Comparison of ENCODE assay signal across 24 cellular contexts in the genomic region with DNA sequence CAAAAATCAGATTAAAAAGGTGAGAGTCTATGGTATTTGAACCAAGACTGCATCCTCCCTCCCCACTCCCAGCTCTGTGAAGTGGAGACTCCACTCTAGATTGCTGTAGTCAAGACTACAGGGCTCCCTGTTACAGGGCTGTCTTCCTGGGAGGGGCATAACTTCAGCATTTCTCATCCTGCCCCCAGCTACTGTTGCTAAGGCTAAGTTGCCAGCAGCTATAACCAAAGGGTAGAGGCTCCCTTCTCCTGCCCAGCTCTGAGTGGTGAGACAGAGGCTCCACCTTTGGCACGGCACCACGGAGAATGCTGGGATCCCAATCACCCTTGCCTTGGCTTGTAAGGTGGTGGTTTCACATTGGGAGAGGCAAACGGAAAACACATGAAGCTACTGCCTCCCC. TPM values are rescaled to one million over a fixed set of nuclear protein-coding genes. Genes with fewer than 3 reads are reported as not detected.
A peak's percentile ranks its signal among the peaks of the same experiment; 100 is the strongest.
DNase-seq lines count a peak whose midpoint lies in the region; ATAC-seq, FAIRE-seq and TF ChIP-seq lines count a peak whose summit lies in the region.
"Had no signal": no experiment of that assay in that cellular context is flagged by ENCODE, and none has a peak within 500 bp of the region (broad histone marks: within the 10 kb centered on the region; RNA-seq: fewer than 3 reads in every experiment).

No MANE protein-coding gene starts in this region.

- H2AFZ ChIP-seq in IMR-90 (replicated peaks; ENCODE audit: low read length, poor library complexity) (no peak overlapping the region), H1 (ENCODE audit: low read length) (peak overlapping the region; percentile 64), neuronal stem cell (ENCODE audit: low read length) (no peak overlapping the region)
- H2AFZ ChIP-seq: neural progenitor cell had no signal

- WGBS in IMR-90 (ENCODE audit: extremely low coverage in 2 of 2, insufficient read length in 1 of 2), 2 experiments: no CpG with 5 or more reads among the region's 3 CpGs
- 82% methylated on average over 3 of the region's 3 CpGs; no CpG with 5 or more reads in 1 of the 2 experiments for WGBS in H1 (ENCODE audit: extremely low coverage in 1 of 2, insufficient coverage in 1 of 2, insufficient read length in 1 of 2, insufficient replicate concordance in 2 of 2, low coverage in 1 of 2, low lambda C conversion rate in 2 of 2, missing lambda C conversion rate in 1 of 2), 2 experiments
- no CpG with 5 or more reads among the region's 3 CpGs for WGBS in neuronal stem cell (ENCODE audit: extremely low coverage in 2 of 2, insufficient read length in 2 of 2, insufficient replicate concordance in 1 of 2), 2 donors

- H3K4me1 ChIP-seq in BLaER1 (peaks cover 29% of the 10 kb centered on the region), IMR-90 (ENCODE audit: control insufficient read depth, insufficient read depth, low read length) (no peaks in the 10 kb centered on the region), H1 (replicated peaks in 1 of 4; ENCODE audit: control insufficient read depth in 3 of 4, insufficient read depth in 4 of 4, low read length in 3 of 4) (no peaks in the 10 kb centered on the region), neuronal stem cell (ENCODE audit: control insufficient read depth in 2 of 2, insufficient read depth in 1 of 2, low read depth in 1 of 2, low read length in 2 of 2) (no peaks in the 10 kb centered on the region)
- no peaks in the 10 kb centered on the region for H3K4me1 ChIP-seq in CD8-positive, alpha-beta T cell (ENCODE audit: insufficient read depth, low read length)
- H3K4me1 ChIP-seq in effector memory CD4-positive, alpha-beta T cell (ENCODE audit: control insufficient read depth, insufficient read depth, low read length, poor library complexity, severe bottlenecking): no peaks in the 10 kb centered on the region
- H3K4me1 ChIP-seq: adrenal gland, neural progenitor cell, Peyer's patch, upper lobe of right lung had no signal

- intact Hi-C loops in IMR-90 (cut with micrococcal nuclease): no loop called here
- intact Hi-C loops in CD8-positive, alpha-beta T cell (cut with DNase I, micrococcal nuclease): loop anchor here in 1 of 2 experiments (5.0 kb wide), 1 partner anchor 39 kb away; a partner anchor contains a TSS

- POLR2A ChIA-PET in IMR-90 (lab: Charles Lee; ENCODE audit: unreplicated experiment) (no interaction called here), H1 (lab: Charles Lee; ENCODE audit: partially characterized antibody) (no interaction called here)
- POLR2A ChIA-PET in CD8-positive, alpha-beta T cell (lab: Charles Lee): interaction anchor here (0.5 to 1.4 kb wide), 4 partner anchors 13 to 617 kb away, joined by 3 to 4 read pairs (median 3); a partner anchor contains a TSS

- BruUV-seq in IMR-90 (replicated peaks; lab: Mats Ljungman, UMichigan): no TSS peak

- H3K18ac ChIP-seq in IMR-90 (ENCODE audit: low read depth, low read length) (no peak overlapping the region), H1 (ENCODE audit: extremely low read depth, low read length) (no peak overlapping the region), neuronal stem cell (ENCODE audit: low read length) (peak overlapping the region; percentile 72)

- H4K91ac ChIP-seq in IMR-90 (ENCODE audit: insufficient read depth, low read depth, low read length): no peak overlapping the region
- no peak overlapping the region for H4K91ac ChIP-seq in H1 (replicated peaks; ENCODE audit: insufficient read length, low read length)
- no peak overlapping the region for H4K91ac ChIP-seq in neuronal stem cell (ENCODE audit: low read depth, low read length, poor library complexity)

- H2AK5ac ChIP-seq in IMR-90 (ENCODE audit: low read depth, low read length): no peak overlapping the region
- no peak overlapping the region for H2AK5ac ChIP-seq in H1 (ENCODE audit: low read depth, low read length)
- no peak overlapping the region for H2AK5ac ChIP-seq in neuronal stem cell (ENCODE audit: low read depth, low read length)

- H3K36me3 ChIP-seq in BLaER1: no peaks in the 10 kb centered on the region
- no peaks in the 10 kb centered on the region for H3K36me3 ChIP-seq in IMR-90 (ENCODE audit: control insufficient read depth, insufficient read depth, low read length)
- no peaks in the 10 kb centered on the region for H3K36me3 ChIP-seq in H1 (ENCODE audit: control insufficient read depth in 2 of 4, insufficient read depth in 4 of 4, low read length in 3 of 4)
- H3K36me3 ChIP-seq in neuronal stem cell (replicated peaks in 1 of 2; ENCODE audit: control insufficient read depth in 2 of 2, insufficient read depth in 2 of 2, low read length in 2 of 2): no peaks in the 10 kb centered on the region
- H3K36me3 ChIP-seq in CD8-positive, alpha-beta T cell (ENCODE audit: insufficient read depth, low read length): no peaks in the 10 kb centered on the region
- no peaks in the 10 kb centered on the region for H3K36me3 ChIP-seq in effector memory CD4-positive, alpha-beta T cell (ENCODE audit: control insufficient read depth, insufficient read depth, low read length)
- H3K36me3 ChIP-seq: adrenal gland, neural progenitor cell, Peyer's patch, upper lobe of right lung had no signal

- no peak for TF ChIP-seq RAD21 in IMR-90 (IDR thresholded peaks at IDR 0.05; ENCODE audit: low read length)
- TF ChIP-seq RAD21 in H1 (IDR thresholded peaks at IDR 0.05 in 1 of 2, conservative IDR thresholded peaks at IDR 0.05 in 1 of 2; ENCODE audit: low read depth in 2 of 2, low read length in 2 of 2): no peak

- dilution Hi-C loops in IMR-90 (cut with HindIII; ENCODE audit: low sequenced_read_pairs, unreplicated experiment): no loop called here

- no peak overlapping the region for H4K5ac ChIP-seq in IMR-90 (ENCODE audit: low read depth, low read length)
- H4K5ac ChIP-seq in H1 (ENCODE audit: insufficient read length, low read depth, low read length): no peak overlapping the region

- no peak for TF ChIP-seq EP300 in H1 (IDR thresholded peaks at IDR 0.05; ENCODE audit: borderline replicate concordance in 1 of 2, low read depth in 2 of 2, low read length in 2 of 2)

- H3K79me2 ChIP-seq in H1 (ENCODE audit: control insufficient read depth in 1 of 2, insufficient read depth in 2 of 2, low read length in 2 of 2): no peaks in the 10 kb centered on the region

- H3K4me3 ChIP-seq in BLaER1 (no peak overlapping the region), IMR-90 (ENCODE audit: insufficient read depth, low read depth, low read length) (no peak overlapping the region), H1 (ENCODE audit: extremely low read depth in 1 of 4, insufficient read depth in 2 of 4, low read depth in 3 of 4, low read length in 4 of 4) (no peak overlapping the region), neuronal stem cell (ENCODE audit: low read length in 2 of 2) (no peak overlapping the region)
- H3K4me3 ChIP-seq in CD8-positive, alpha-beta T cell (ENCODE audit: low read depth, low read length): no peak overlapping the region
- H3K4me3 ChIP-seq in effector memory CD4-positive, alpha-beta T cell (ENCODE audit: insufficient read depth, low read depth, low read length, poor library complexity, severe bottlenecking): no peak overlapping the region
- H3K4me3 ChIP-seq: adrenal gland, coronary artery, GM12878, neural progenitor cell, Peyer's patch, upper lobe of right lung had no signal

- H3K27ac Mint-ChIP-seq in CD8-positive, alpha-beta T cell: no peak overlapping the region
- H3K27ac Mint-ChIP-seq: activated B cell treated with CpG ODN at 0.5 μM for 24 hours; activated CD8-positive, alpha-beta T cell treated with anti-CD3 and anti-CD28 coated beads, Interleukin-2, amount 10 ng/mL, durations not matched to agents 7 days and 5 days; neural progenitor cell; progenitor cell of endocrine pancreas; T-helper 2 cell treated with Interferon-gamma antibody and Interleukin-4, amounts not matched to agents 5 μg/mL and 100 μg/mL, for 36 hours had no signal

- no peaks in the 10 kb centered on the region for H3K9me3 ChIP-seq in BLaER1
- H3K9me3 ChIP-seq in IMR-90 (ENCODE audit: control insufficient read depth, insufficient read depth, low read length): no peaks in the 10 kb centered on the region
- no peaks in the 10 kb centered on the region for H3K9me3 ChIP-seq in H1 (ENCODE audit: insufficient read depth in 2 of 2, low read depth in 1 of 2, low read length in 1 of 2)
- H3K9me3 ChIP-seq in neuronal stem cell (replicated peaks in 1 of 2; ENCODE audit: control insufficient read depth in 2 of 2, insufficient read depth in 1 of 2, low read depth in 1 of 2, low read length in 2 of 2): peaks cover 0 to 3% of the 10 kb centered on the region in 2 donors
- no peaks in the 10 kb centered on the region for H3K9me3 ChIP-seq in CD8-positive, alpha-beta T cell (ENCODE audit: low read length)
- no peaks in the 10 kb centered on the region for H3K9me3 ChIP-seq in effector memory CD4-positive, alpha-beta T cell (ENCODE audit: control insufficient read depth, low read length)
- H3K9me3 ChIP-seq: adrenal gland, Peyer's patch, upper lobe of right lung had no signal

- no peak overlapping the region for H2BK12ac ChIP-seq in H1 (ENCODE audit: low read depth, low read length)
- no peak overlapping the region for H2BK12ac ChIP-seq in neuronal stem cell (ENCODE audit: low read length)

- DNase-seq in IMR-90 (no peak), H1 (ENCODE audit: low read depth in 1 of 2, low spot score in 2 of 2) (no peak), neuronal stem cell (ENCODE audit: low spot score) (no peak), RKO (ENCODE audit: low spot score) (no peak)
- DNase-seq in CD8-positive, alpha-beta T cell: no peak
- DNase-seq in effector memory CD4-positive, alpha-beta T cell: no peak
- DNase-seq: activated B cell treated with CpG ODN at 0.5 μM for 24 hours; activated CD8-positive, alpha-beta T cell treated with anti-CD3 and anti-CD28 coated beads, Interleukin-2, amount 10 ng/mL, durations not matched to agents 7 days and 5 days; adrenal gland; CD8-positive, alpha-beta memory T cell; Kasumi-1; NCI-H1105; NCI-H2029 treated with DMSO at 0.1 percent for 48 hours; Peyer's patch; upper lobe of right lung had no signal

- H2BK20ac ChIP-seq in IMR-90 (ENCODE audit: low read depth, low read length): no peak overlapping the region
- no peak overlapping the region for H2BK20ac ChIP-seq in H1 (ENCODE audit: low read length)

- in situ Hi-C loops in IMR-90 (cut with MboI; ENCODE audit: low sequenced_read_pairs): no loop called here

- H3K56ac ChIP-seq in IMR-90 (ENCODE audit: extremely low read depth, insufficient read depth, low read length) (no peak overlapping the region), H1 (replicated peaks; ENCODE audit: insufficient read length, low read depth, low read length) (no peak overlapping the region)

- H3K4me2 ChIP-seq in BLaER1 (peak overlapping the region; percentile 38), IMR-90 (ENCODE audit: low read depth, low read length) (no peak overlapping the region), H1 (ENCODE audit: insufficient read depth in 1 of 2, low read depth in 2 of 2, low read length in 2 of 2) (no peak overlapping the region), neuronal stem cell (ENCODE audit: insufficient read depth, low read length, poor library complexity, severe bottlenecking) (no peak overlapping the region)
- H3K4me2 ChIP-seq: neural progenitor cell had no signal

- H4K8ac ChIP-seq in IMR-90 (ENCODE audit: low read depth in 2 of 2, low read length in 2 of 2): no peak overlapping the region
- H4K8ac ChIP-seq in H1 (ENCODE audit: extremely low read depth, insufficient read depth, low read length): no peak overlapping the region
- H4K8ac ChIP-seq in neuronal stem cell (ENCODE audit: low read depth, low read length): no peak overlapping the region

- H3K4me3 Mint-ChIP-seq in CD8-positive, alpha-beta T cell: no peak overlapping the region
- H3K4me3 Mint-ChIP-seq: activated B cell treated with CpG ODN at 0.5 μM for 24 hours; activated CD8-positive, alpha-beta T cell treated with anti-CD3 and anti-CD28 coated beads, Interleukin-2, amount 10 ng/mL, durations not matched to agents 7 days and 5 days; CD8-positive, alpha-beta memory T cell; T-helper 2 cell treated with Interferon-gamma antibody and Interleukin-4, amounts not matched to agents 5 μg/mL and 100 μg/mL, for 36 hours had no signal

- H3K79me1 ChIP-seq in IMR-90 (ENCODE audit: low read depth in 1 of 2, low read length in 2 of 2) (no peaks in the 10 kb centered on the region), H1 (ENCODE audit: low read depth, low read length) (no peaks in the 10 kb centered on the region), neuronal stem cell (ENCODE audit: low read depth, low read length) (no peaks in the 10 kb centered on the region)

- H3K23me2 ChIP-seq in H1 (ENCODE audit: low read depth, low read length): no peaks in the 10 kb centered on the region; the same call in 1 of the 2 replicates

- H4K20me1 ChIP-seq in BLaER1 (no peaks in the 10 kb centered on the region), IMR-90 (ENCODE audit: insufficient read depth, low read length) (no peaks in the 10 kb centered on the region), H1 (replicated peaks in 1 of 2; ENCODE audit: control insufficient read depth in 1 of 2, insufficient read depth in 2 of 2, low read length in 2 of 2) (no peaks in the 10 kb centered on the region)

- H2BK15ac ChIP-seq in IMR-90 (ENCODE audit: low read depth, low read length) (no peak overlapping the region), H1 (ENCODE audit: low read length) (no peak overlapping the region), neuronal stem cell (ENCODE audit: low read length) (no peak overlapping the region)

- TF ChIP-seq CTCF in IMR-90 (conservative IDR thresholded peaks at IDR 0.05; ENCODE audit: low read depth, low read length) (no peak), H1 (IDR thresholded peaks at IDR 0.05; ENCODE audit: control extremely low read depth in 1 of 3, insufficient read depth in 1 of 3, low read depth in 1 of 3, low read length in 3 of 3) (no peak)
- no peak for TF ChIP-seq CTCF in CD8-positive, alpha-beta T cell (IDR thresholded peaks at IDR 0.05)

- no peaks in the 10 kb centered on the region for H3K9me3 Mint-ChIP-seq in CD8-positive, alpha-beta T cell
- H3K9me3 Mint-ChIP-seq: activated B cell treated with CpG ODN at 0.5 μM for 24 hours; CD8-positive, alpha-beta memory T cell; neural progenitor cell; T-helper 2 cell treated with Interferon-gamma antibody and Interleukin-4, amounts not matched to agents 5 μg/mL and 100 μg/mL, for 36 hours had no signal

- H3K14ac ChIP-seq in IMR-90 (replicated peaks; ENCODE audit: low read depth, low read length) (no peak overlapping the region), H1 (ENCODE audit: insufficient read length) (no peak overlapping the region), neuronal stem cell (ENCODE audit: low read length) (no peak overlapping the region)

- ATAC-seq in IMR-90 (ENCODE audit: low read depth) (no peak), GM21526 (IDR thresholded peaks at IDR 0.05; ENCODE audit: low FRiP score, unreplicated experiment) (no peak)
- ATAC-seq in CD8-positive, alpha-beta T cell: no peak
- ATAC-seq: activated CD8-positive, alpha-beta T cell treated with anti-CD3 and anti-CD28 coated beads, Interleukin-2, amount 10 ng/mL, durations not matched to agents 7 days and 5 days; GM12878; SK-N-SH treated with all-trans-retinoic acid at 6 μM for 48 hours; upper lobe of right lung had no signal

- no peaks in the 10 kb centered on the region for H3K9me1 ChIP-seq in IMR-90 (ENCODE audit: insufficient read depth, low read length)

- H3K23ac ChIP-seq in IMR-90 (ENCODE audit: low read depth, low read length) (no peak overlapping the region), H1 (ENCODE audit: insufficient read length) (no peak overlapping the region), neuronal stem cell (ENCODE audit: low read depth, low read length, poor library complexity) (no peak overlapping the region)

- H3K27me3 ChIP-seq in BLaER1 (no peaks in the 10 kb centered on the region), IMR-90 (ENCODE audit: control insufficient read depth, insufficient read depth, low read length) (peaks cover 7% of the 10 kb centered on the region), H1 (replicated peaks in 1 of 4; ENCODE audit: control insufficient read depth in 3 of 4, extremely low read depth in 1 of 4, insufficient read depth in 3 of 4, low read length in 3 of 4) (no peaks in the 10 kb centered on the region), neuronal stem cell (ENCODE audit: control insufficient read depth in 3 of 3, insufficient read depth in 3 of 3, low read depth in 1 of 3, low read length in 3 of 3) (no peaks in the 10 kb centered on the region)
- H3K27me3 ChIP-seq in CD8-positive, alpha-beta T cell (ENCODE audit: insufficient read depth, low read length): no peaks in the 10 kb centered on the region
- H3K27me3 ChIP-seq in effector memory CD4-positive, alpha-beta T cell (replicated peaks; ENCODE audit: control insufficient read depth, insufficient read depth, low read length, poor library complexity, severe bottlenecking): no peaks in the 10 kb centered on the region
- H3K27me3 ChIP-seq: adrenal gland, neural progenitor cell, Peyer's patch, upper lobe of right lung had no signal

- no peak for FAIRE-seq in H1 (lab: Jason Lieb, UNC)
- FAIRE-seq: endometrium, GM12878 had no signal

- H3K4ac ChIP-seq in IMR-90 (ENCODE audit: low read depth, low read length): no peak overlapping the region
- no peak overlapping the region for H3K4ac ChIP-seq in H1 (replicated peaks; ENCODE audit: insufficient read length, low read depth, low read length)
- H3K4ac ChIP-seq in neuronal stem cell (ENCODE audit: low read length): no peak overlapping the region

- CTCF ChIA-PET in IMR-90 (lab: Yijun Ruan, JAX): interaction anchor here (1.0 kb wide), 1 partner anchor 18 kb away, joined by 5 read pairs; no protein-coding TSS in a partner anchor
- CTCF ChIA-PET in H1 (lab: Charles Lee; ENCODE audit: partially characterized antibody): interaction anchor here (0.7 to 1.6 kb wide), 4 partner anchors 21 to 66 kb away, joined by 3 to 4 read pairs (median 3); no protein-coding TSS in a partner anchor
- CTCF ChIA-PET in CD8-positive, alpha-beta T cell (lab: Charles Lee): interaction anchor here (0.9 to 1.3 kb wide), 2 partner anchors 41 to 145 kb away, joined by 3 read pairs; a partner anchor contains a TSS

- no peak overlapping the region for H2BK5ac ChIP-seq in IMR-90 (ENCODE audit: low read depth, low read length, poor library complexity, severe bottlenecking)
- 0 out of 2 replicates have a peak overlapping the region, but pooled peaks have one; percentile 18 for H2BK5ac ChIP-seq in H1 (ENCODE audit: low read depth, low read length)
- no peak overlapping the region for H2BK5ac ChIP-seq in neuronal stem cell (ENCODE audit: low read length)

- H3K9ac ChIP-seq in BLaER1 (no peak overlapping the region), IMR-90 (ENCODE audit: low read depth, low read length) (no peak overlapping the region), H1 (replicated peaks in 1 of 4; ENCODE audit: extremely low read depth in 1 of 4, low read depth in 3 of 4, low read length in 3 of 4) (no peak overlapping the region), neuronal stem cell (ENCODE audit: low read depth, low read length, poor library complexity) (no peak overlapping the region)
- H3K9ac ChIP-seq: neural progenitor cell had no signal

- peaks cover 20% of the 10 kb centered on the region for H3K4me1 Mint-ChIP-seq in CD8-positive, alpha-beta T cell (ENCODE audit: low read depth)
- H3K4me1 Mint-ChIP-seq: activated B cell treated with CpG ODN at 0.5 μM for 24 hours had no signal

- no peaks in the 10 kb centered on the region for H3K27me3 Mint-ChIP-seq in CD8-positive, alpha-beta T cell (ENCODE audit: low read depth)
- H3K27me3 Mint-ChIP-seq: progenitor cell of endocrine pancreas had no signal

- TF ChIP-seq POLR2A in IMR-90 (IDR thresholded peaks at IDR 0.05; ENCODE audit: low read depth, low read length) (no peak), H1 (IDR thresholded peaks at IDR 0.05; ENCODE audit: control extremely low read depth in 1 of 2, low read depth in 2 of 2, low read length in 2 of 2) (no peak)

- H3K27ac ChIP-seq in BLaER1: no peak overlapping the region
- H3K27ac ChIP-seq in IMR-90 (ENCODE audit: insufficient read depth, low read length): no peak overlapping the region
- no peak overlapping the region for H3K27ac ChIP-seq in H1 (ENCODE audit: low read depth, low read length)
- H3K27ac ChIP-seq in neuronal stem cell (replicated peaks; ENCODE audit: low read length): no peak overlapping the region
- no peak overlapping the region for H3K27ac ChIP-seq in CD8-positive, alpha-beta T cell (ENCODE audit: low read depth, low read length)
- H3K27ac ChIP-seq in effector memory CD4-positive, alpha-beta T cell (ENCODE audit: insufficient read depth, low read length, poor library complexity, severe bottlenecking): no peak overlapping the region
- H3K27ac ChIP-seq: adrenal gland, coronary artery, neural progenitor cell, Peyer's patch, upper lobe of right lung had no signal

- no peak overlapping the region for H2BK120ac ChIP-seq in IMR-90 (ENCODE audit: low read depth, low read length)
- H2BK120ac ChIP-seq in H1 (replicated peaks; ENCODE audit: low read depth, low read length): no peak overlapping the region
- H2BK120ac ChIP-seq in neuronal stem cell (ENCODE audit: low read depth, low read length): no peak overlapping the region

- H3K36me3 Mint-ChIP-seq in CD8-positive, alpha-beta T cell: no peaks in the 10 kb centered on the region
- H3K36me3 Mint-ChIP-seq: CD8-positive, alpha-beta memory T cell; neural progenitor cell had no signal

- peak overlapping the region; percentile 28 for H2AK9ac ChIP-seq in IMR-90 (replicated peaks; ENCODE audit: low read depth, low read length, poor library complexity)

RNA-seq across cellular contexts. Expression of a gene that starts 39.2 kb away (rescaled TPM):
- total RNA-seq in IMR-90 (2012; rRNA removed): 1.8 and 2.5 TPM in 2 replicates
- polyA plus RNA-seq in IMR-90 (2012; rRNA removed) (0.39 and 0.46 TPM in 2 replicates), H1 (2011; rRNA removed) (0.61 and 1.1 TPM in 2 replicates)
- 0.04 and 0.05 TPM in 2 replicates for polyA plus RNA-seq in IMR-90 (2012; cell fraction: cytosol; rRNA removed)
- polyA plus RNA-seq in IMR-90 (2012; cell fraction: nucleus; rRNA removed; ENCODE audit: low replicate concordance): 0.05 and 0.91 TPM in 2 replicates
- 14.4 and 14.5 TPM in 2 replicates for total RNA-seq in H1 (2021; fragmentation: NEBNext Ultra II Directional; extraction: Animal tissue kit (Norgen Biotek cat#: 25700))
- polyA plus RNA-seq in H1 (2011; cell fraction: cytosol; rRNA removed): 1.3 TPM
- 0.68 TPM for polyA plus RNA-seq in H1 (2011; cell fraction: nucleus; rRNA removed)
- polyA plus RNA-seq in H1 (2012, experiment 1 of 2): 0.99 to 4.2 TPM (median 2.0 TPM) in 4 replicates
- polyA plus RNA-seq in H1 (2012, experiment 2 of 2): 0.47 TPM
- polyA plus RNA-seq in H1 (2013, experiment 1 of 2): 7.1 TPM
- 7.8 TPM for polyA plus RNA-seq in H1 (2013, experiment 2 of 2)
- 2.9 and 4.3 TPM in 2 replicates for polyA minus RNA-seq in H1 (2011; rRNA and poly(A)+ RNA removed)
- 2.6 TPM for polyA minus RNA-seq in H1 (2011; cell fraction: cytosol; rRNA and poly(A)+ RNA removed)
- 4.6 TPM for polyA minus RNA-seq in H1 (2011; cell fraction: nucleus; rRNA and poly(A)+ RNA removed)
- 0.36 TPM for polyA plus RNA-seq in neuronal stem cell (2013, experiment 1 of 2)
- polyA plus RNA-seq in neuronal stem cell (2013, experiment 2 of 2): 0.33 TPM
- total RNA-seq in CD8-positive, alpha-beta T cell: 1 to 10 TPM; 6.4 to 6.8 TPM
- total RNA-seq: activated B cell treated with CpG ODN at 0.5 μM for 24 hours had no signal
